8 cellular contexts compared by ENCODE assay signal in genomic region chr13:30739646-30740642, GRCh38. TPM values are rescaled to one million over a fixed set of nuclear protein-coding genes. Genes with fewer than 3 reads are reported as not detected.
DNase-seq lines count a peak whose midpoint lies in the region; ATAC-seq and TF ChIP-seq lines count a peak whose summit lies in the region.

No MANE protein-coding gene starts in this region.

- H3K4me3 Mint-ChIP-seq in mesothelial cell of epicardium: no peak overlapping the region
- H3K4me3 Mint-ChIP-seq in type B pancreatic cell: no peak overlapping the region

- WGBS in stomach, 5 donors: 21 to 36% (median 30%) methylated on average over 15 of the region's 15 CpGs

- peaks cover 11 to 59% (median 18%) of the 10 kb centered on the region in 4 donors for H3K4me1 ChIP-seq in stomach

- H3K36me3 ChIP-seq in stomach: no peaks in the 10 kb centered on the region

- peak overlapping the region in 1 of 4 donors; percentile 0 for H3K4me3 ChIP-seq in stomach

- no peak for TF ChIP-seq EP300 in stomach (IDR thresholded peaks at IDR 0.05)

- peaks cover 22% of the 10 kb centered on the region for H3K27me3 Mint-ChIP-seq in mesothelial cell of epicardium (ENCODE audit: low read depth)
- peaks cover 49% of the 10 kb centered on the region for H3K27me3 Mint-ChIP-seq in type B pancreatic cell

- intact Hi-C loops in stomach (cut with DNase I; ENCODE audit: low total_unique reads): no loop called here

- DNase-seq in SIG-M5 (lab: John Stamatoyannopoulos, UW) (peak; percentile 77), mesothelial cell of epicardium (ENCODE audit: low spot score in 2 of 2, unreplicated experiment in 2 of 2) (no peak), stomach (peak; percentile 27), type B pancreatic cell (ENCODE audit: extremely low spot score, unreplicated experiment) (no peak), NCI-H146 treated with DMSO at 0.1 percent for 48 hours (lab: John Stamatoyannopoulos, UW; ENCODE audit: unreplicated experiment) (no peak)
- DNase-seq in activated naive CD4-positive, alpha-beta T cell treated with anti-CD3 and anti-CD28 coated beads, Interleukin-2, amount 50 U/mL, for 72 hours (ENCODE audit: low spot score in 2 of 2): peak; percentile 61 to 69

- H3K4me1 Mint-ChIP-seq in mesothelial cell of epicardium: peaks cover 27% of the 10 kb centered on the region
- H3K4me1 Mint-ChIP-seq in type B pancreatic cell (ENCODE audit: unreplicated experiment): peaks cover 36% of the 10 kb centered on the region

- H3K27ac Mint-ChIP-seq in activated naive CD4-positive, alpha-beta T cell treated with anti-CD3 and anti-CD28 coated beads, Interleukin-2, amount 50 U/mL, for 72 hours: peak overlapping the region; percentile 84 to 96
- peak overlapping the region; percentile 12 for H3K27ac Mint-ChIP-seq in mesothelial cell of epicardium
- H3K27ac Mint-ChIP-seq in type B pancreatic cell: no peak overlapping the region

- H3K27me3 ChIP-seq in stomach: no peaks in the 10 kb centered on the region

- TF ChIP-seq CTCF in mesothelial cell of epicardium (IDR thresholded peaks at IDR 0.05; ENCODE audit: unreplicated experiment) (no peak), stomach (IDR thresholded peaks at IDR 0.05) (no peak), type B pancreatic cell (conservative IDR thresholded peaks at IDR 0.05) (no peak)

- H3K9me3 Mint-ChIP-seq in activated naive CD4-positive, alpha-beta T cell treated with anti-CD3 and anti-CD28 coated beads, Interleukin-2, amount 50 U/mL, for 72 hours: no peaks in the 10 kb centered on the region
- H3K9me3 Mint-ChIP-seq in mesothelial cell of epicardium (no peaks in the 10 kb centered on the region), type B pancreatic cell (no peaks in the 10 kb centered on the region)

- peaks cover 9 to 24% of the 10 kb centered on the region in 2 donors for H3K36me3 Mint-ChIP-seq in activated naive CD4-positive, alpha-beta T cell treated with anti-CD3 and anti-CD28 coated beads, Interleukin-2, amount 50 U/mL, for 72 hours
- no peaks in the 10 kb centered on the region for H3K36me3 Mint-ChIP-seq in mesothelial cell of epicardium
- H3K36me3 Mint-ChIP-seq in type B pancreatic cell: no peaks in the 10 kb centered on the region

- no peak for TF ChIP-seq POLR2A in stomach (IDR thresholded peaks at IDR 0.05)

- no peaks in the 10 kb centered on the region for H3K9me3 ChIP-seq in stomach

- ATAC-seq in GM18498 (IDR thresholded peaks at IDR 0.05; ENCODE audit: unreplicated experiment) (peak; percentile 39), HG02943 (IDR thresholded peaks at IDR 0.05; ENCODE audit: low read depth, unreplicated experiment) (peak; percentile 35)
- peak; percentile 72 to 84 for ATAC-seq in activated naive CD4-positive, alpha-beta T cell treated with anti-CD3 and anti-CD28 coated beads, Interleukin-2, amount 50 U/mL, for 72 hours

- H3K27ac ChIP-seq in stomach: peak overlapping the region; percentile 26 to 80 (median 61)

RNA-seq across cellular contexts. Expression of gene ALOX5AP, which starts 4.6 kb away (rescaled TPM):
- total RNA-seq in activated naive CD4-positive, alpha-beta T cell treated with anti-CD3 and anti-CD28 coated beads, Interleukin-2, amount 50 U/mL, for 72 hours: 10 to 100 TPM; 11.5 to 36.2 TPM
- total RNA-seq in mesothelial cell of epicardium: 0.25 TPM in 2 of 3 replicates, not detected in the other
- 1 to 10 TPM; 1.3 to 9.5 (median 2.9) TPM for total RNA-seq in stomach
- 10 to 100 TPM in 2 of 3 donors, 1 to 10 TPM in 1; 7.4 to 36.4 (median 30.2) TPM for polyA plus RNA-seq in stomach
- total RNA-seq in type B pancreatic cell (ENCODE audit: low replicate concordance): 0.31 TPM in 1 of 2 replicates, not detected in the other

Comparison
In these comparisons a context has a peak if more than half of its experiments do, and no peak if none do; other contexts are left out.
1. DNase-seq: peak in SIG-M5 (single experiment), activated naive CD4-positive, alpha-beta T cell treated with anti-CD3 and anti-CD28 coated beads, Interleukin-2, amount 50 U/mL, for 72 hours (2 of 2) and stomach (single experiment); none in mesothelial cell of epicardium (0 of 2), type B pancreatic cell (single experiment) and NCI-H146 treated with DMSO at 0.1 percent for 48 hours (single experiment).
2. Peak in every context shown above with its lines, with median percentiles within 50 percentile points of each other: ATAC-seq.